ENCODE assay signal across 11 cellular contexts in the genomic region with DNA sequence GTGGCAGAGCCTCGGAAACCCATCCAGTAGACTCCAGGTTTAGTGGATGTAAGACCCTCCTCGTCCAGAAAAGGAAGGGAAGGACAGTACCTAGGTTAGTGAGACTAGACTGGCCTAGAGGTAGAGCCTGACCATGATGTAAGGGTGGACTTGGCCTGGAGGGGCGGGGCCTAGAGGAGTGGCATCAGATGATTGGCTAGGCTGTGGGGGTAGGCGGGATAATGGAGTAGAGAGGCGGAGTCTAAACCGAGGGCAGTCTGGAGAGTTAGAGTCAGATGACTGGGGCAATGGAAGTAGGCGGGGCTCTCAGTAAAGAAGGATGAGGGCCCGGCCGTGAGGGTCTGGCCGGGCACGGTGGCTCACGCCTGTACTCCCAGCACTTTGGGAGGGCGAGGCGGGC.
DNase-seq lines count a peak whose midpoint lies in the region; ATAC-seq and TF ChIP-seq lines count a peak whose summit lies in the region.
"Had no signal": no experiment of that assay in that cellular context is flagged by ENCODE, and none has a peak within 500 bp of the region (broad histone marks: within the 10 kb centered on the region; RNA-seq: fewer than 3 reads in every experiment).

No MANE protein-coding gene starts in this region.

- no peak for TF ChIP-seq CTCF in DND-41 (IDR thresholded peaks at IDR 0.05; ENCODE audit: borderline replicate concordance, extremely low read depth, low read length, poor library complexity, severe bottlenecking)
- TF ChIP-seq CTCF in HCT116 (IDR thresholded peaks at IDR 0.05 in 2 of 3, conservative IDR thresholded peaks at IDR 0.05 in 1 of 3; ENCODE audit: borderline replicate concordance in 1 of 3, insufficient read depth in 1 of 3, low read depth in 2 of 3, low read length in 2 of 3) = no peak

- intact Hi-C loops in HCT116 (cut with micrococcal nuclease) (no loop called here), left colon (cut with DNase I, micrococcal nuclease) (no loop called here), cardiac septum (cut with DNase I) (no loop called here)

- H3K79me2 ChIP-seq in DND-41 (ENCODE audit: insufficient read depth, low read length) = no peaks in the 10 kb centered on the region
- no peaks in the 10 kb centered on the region for H3K79me2 ChIP-seq in HCT116 (ENCODE audit: insufficient read depth, low read length)

- RAD21 ChIA-PET in HCT116 (lab: Charles Lee; ENCODE audit: low non-redundant PET in 1 of 2, low total read pairs in 2 of 2, uncharacterized antibody in 2 of 2, unreplicated experiment in 2 of 2) = no interaction called here

- H4K20me1 ChIP-seq in DND-41 (ENCODE audit: insufficient read depth, low read length) (peaks cover 3% of the 10 kb centered on the region; the same call in 1 of the 2 replicates), HCT116 (ENCODE audit: insufficient read depth) (no peaks in the 10 kb centered on the region)

- ATAC-seq in DND-41 (ENCODE audit: insufficient read depth, low read depth) = peak; percentile 40; the same call in 1 of the 3 replicates
- peak; percentile 100 for ATAC-seq in HCT116
- ATAC-seq in left colon = peak; percentile 76
- ATAC-seq in HG03378 (IDR thresholded peaks at IDR 0.05; ENCODE audit: unreplicated experiment) = no peak

- H3K4me2 ChIP-seq in DND-41 (ENCODE audit: insufficient read depth, low read length) (no peak overlapping the region), HCT116 (ENCODE audit: low read length) (no peak overlapping the region)

- no peaks in the 10 kb centered on the region for H3K9me3 ChIP-seq in DND-41 (ENCODE audit: insufficient read depth, low read length, severe bottlenecking)
- no peaks in the 10 kb centered on the region for H3K9me3 ChIP-seq in HCT116 (ENCODE audit: control insufficient read depth in 1 of 2, insufficient read depth in 1 of 2, low read depth in 1 of 2, low read length in 2 of 2)
- H3K9me3 ChIP-seq: adrenal gland, vagina had no signal

- H3K4me1 ChIP-seq in DND-41 (ENCODE audit: insufficient read depth, low read length) (no peaks in the 10 kb centered on the region), HCT116 (ENCODE audit: control insufficient read depth in 1 of 2, insufficient read depth in 2 of 2, low read length in 2 of 2) (peaks cover 0 to 14% of the 10 kb centered on the region in 2 experiments; a peak in 2 of 4 replicates)
- H3K4me1 ChIP-seq: adrenal gland had no signal

- no TSS peak for BruUV-seq in HCT116 (replicated peaks; lab: Mats Ljungman, UMichigan)

- CTCF ChIA-PET in HCT116 (lab: Charles Lee) = no interaction called here

- TF ChIP-seq POLR2A in HCT116 (IDR thresholded peaks at IDR 0.05; ENCODE audit: borderline replicate concordance, extremely low read depth, insufficient read depth, insufficient read length) = no peak

- POLR2A ChIA-PET in HCT116 (lab: Charles Lee) = no interaction called here

- no peaks in the 10 kb centered on the region for H3K9me2 ChIP-seq in HCT116 (ENCODE audit: insufficient read depth)

- H3K27me3 ChIP-seq in DND-41 (ENCODE audit: insufficient read depth, low read length, poor library complexity) (no peaks in the 10 kb centered on the region), HCT116 (ENCODE audit: insufficient read depth, low read length) (no peaks in the 10 kb centered on the region)
- H3K27me3 ChIP-seq: adrenal gland, vagina had no signal

- H3K36me3 ChIP-seq in DND-41 (ENCODE audit: insufficient read depth, low read length) = no peaks in the 10 kb centered on the region
- H3K36me3 ChIP-seq in HCT116 (ENCODE audit: control insufficient read depth in 1 of 2, insufficient read depth in 2 of 2, low read length in 2 of 2) = no peaks in the 10 kb centered on the region
- H3K36me3 ChIP-seq: adrenal gland, vagina had no signal

- H3K27ac ChIP-seq in DND-41 (ENCODE audit: low read length) = no peak overlapping the region
- no peak overlapping the region for H3K27ac ChIP-seq in HCT116 (ENCODE audit: low read depth, low read length)
- H3K27ac ChIP-seq: adrenal gland, vagina had no signal

- no peak overlapping the region for H3K4me3 ChIP-seq in DND-41 (ENCODE audit: low read depth in 1 of 2, low read length in 2 of 2)
- H3K4me3 ChIP-seq in HCT116 (replicated peaks in 1 of 2; ENCODE audit: low read depth in 1 of 2, low read length in 2 of 2) = no peak overlapping the region
- H3K4me3 ChIP-seq: adrenal gland, vagina had no signal

- H3K9ac ChIP-seq in DND-41 (ENCODE audit: low read depth, low read length) (no peak overlapping the region), HCT116 (ENCODE audit: low read length) (no peak overlapping the region)

- no peak for TF ChIP-seq RAD21 in HCT116 (IDR thresholded peaks at IDR 0.05; ENCODE audit: low read depth)

- peak; percentile 8 for DNase-seq in DND-41
- DNase-seq in HCT116 (ENCODE audit: low read depth, low spot score) = peak; percentile 64
- DNase-seq in UCSD-AML1 (lab: John Stamatoyannopoulos, UW; ENCODE audit: unreplicated experiment) = peak; percentile 19
- DNase-seq in left colon = no peak
- DNase-seq in cardiac septum (ENCODE audit: low spot score) = no peak
- no peak for DNase-seq in NCI-H1436 (lab: John Stamatoyannopoulos, UW)
- DNase-seq in NCI-H2029 (lab: John Stamatoyannopoulos, UW) = no peak
- DNase-seq: foreskin fibroblast had no signal

- no peak overlapping the region for H2AFZ ChIP-seq in DND-41 (ENCODE audit: low read depth, low read length)
- no peak overlapping the region for H2AFZ ChIP-seq in HCT116 (ENCODE audit: low read depth, low read length, poor library complexity, severe bottlenecking)

TF ChIP-seq in HCT116, 20 proteins besides CTCF, POLR2A, EP300 and RAD21:
- no peak for TF ChIP-seq ZFX (IDR thresholded peaks at IDR 0.05)
- TF ChIP-seq EZH2 (IDR thresholded peaks at IDR 0.05) = no peak
- TF ChIP-seq, protein P1, sequence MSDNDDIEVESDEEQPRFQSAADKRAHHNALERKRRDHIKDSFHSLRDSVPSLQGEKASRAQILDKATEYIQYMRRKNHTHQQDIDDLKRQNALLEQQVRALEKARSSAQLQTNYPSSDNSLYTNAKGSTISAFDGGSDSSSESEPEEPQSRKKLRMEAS (IDR thresholded peaks at IDR 0.05) = no peak

Comparison
In these comparisons a context has a peak if more than half of its experiments do, and no peak if none do; other contexts are left out.
1. DNase-seq: peak in DND-41 (single experiment), HCT116 (single experiment) and UCSD-AML1 (single experiment); none in left colon (0 of 2), cardiac septum (single experiment), NCI-H1436 (single experiment) and NCI-H2029 (single experiment).